ENCODE assay signal across 2 cellular contexts in the genomic region with DNA sequence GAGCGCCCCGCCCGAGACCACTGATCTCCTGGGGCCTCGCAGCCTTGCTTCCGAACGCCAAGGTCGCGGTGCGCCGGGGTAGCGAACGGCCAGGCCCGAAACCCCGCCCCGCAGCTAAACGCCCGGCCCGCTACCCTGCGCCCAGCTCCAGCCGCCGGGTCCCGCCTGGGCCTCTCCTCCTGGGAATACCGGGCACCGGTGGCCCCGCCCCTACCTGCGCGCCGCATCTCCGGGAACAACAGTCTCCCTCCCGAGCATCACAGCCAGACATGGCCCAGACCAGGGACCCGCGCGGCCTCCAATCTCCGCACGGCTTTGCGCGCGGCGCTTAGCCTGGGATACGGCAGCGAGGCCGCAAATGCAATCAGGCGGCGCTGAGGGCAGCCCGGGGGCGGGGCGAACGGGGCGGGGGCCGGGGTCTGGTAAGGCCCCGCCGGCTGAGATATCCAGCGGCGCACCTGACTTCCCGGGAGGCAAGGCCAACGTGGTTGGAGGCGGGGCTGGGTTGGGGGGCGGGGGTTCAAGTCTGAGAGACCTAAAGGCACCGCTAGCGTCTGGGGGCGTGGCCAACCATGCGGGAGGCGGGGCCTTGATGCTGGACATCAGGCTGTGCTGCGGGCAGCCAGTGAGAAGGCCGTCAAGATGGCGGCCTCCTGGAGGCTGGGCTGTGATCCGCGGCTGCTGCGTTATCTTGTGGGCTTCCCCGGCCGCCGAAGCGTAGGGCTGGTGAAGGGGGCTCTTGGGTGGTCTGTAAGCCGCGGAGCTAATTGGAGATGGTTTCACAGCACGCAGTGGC.
TF ChIP-seq lines count a peak whose summit lies in the region.

A gene with protein sequence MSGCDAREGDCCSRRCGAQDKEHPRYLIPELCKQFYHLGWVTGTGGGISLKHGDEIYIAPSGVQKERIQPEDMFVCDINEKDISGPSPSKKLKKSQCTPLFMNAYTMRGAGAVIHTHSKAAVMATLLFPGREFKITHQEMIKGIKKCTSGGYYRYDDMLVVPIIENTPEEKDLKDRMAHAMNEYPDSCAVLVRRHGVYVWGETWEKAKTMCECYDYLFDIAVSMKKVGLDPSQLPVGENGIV (minus strand): TSS at position 366 of the 796 bp plus-strand sequence. CDS start 95 bp downstream, at position 271.
Gene PDHX, plus strand, starts transcription at position 605 of the 796 bp plus-strand sequence. Its CDS starts 38 bp downstream, at position 643.

TF ChIP-seq in IMR-90, 13 proteins besides CTCF, POLR2A, EP300 and RAD21:
- peak; percentile 87; the same call in 1 of the 2 replicates for TF ChIP-seq MAZ (IDR thresholded peaks at IDR 0.05; ENCODE audit: borderline replicate concordance, low read depth, low read length)
- TF ChIP-seq USF2 (IDR thresholded peaks at IDR 0.05; ENCODE audit: low read depth, low read length): peak; percentile 43
- TF ChIP-seq MXI1 (IDR thresholded peaks at IDR 0.05; ENCODE audit: borderline replicate concordance, low read depth, low read length): peak; percentile 74; the same call in 1 of the 2 replicates
- no peak for TF ChIP-seq CHD1 (IDR thresholded peaks at IDR 0.05; ENCODE audit: low read depth, low read length)

TF ChIP-seq in endothelial cell of umbilical vein, 7 proteins besides CTCF, POLR2A, EP300 and RAD21:
- TF ChIP-seq POLR2AphosphoS5 (IDR thresholded peaks at IDR 0.05; ENCODE audit: insufficient read depth, low read depth, low read length) (peak; percentile 85), EZH2 (IDR thresholded peaks at IDR 0.05; ENCODE audit: borderline replicate concordance, low read depth, low read length, severe bottlenecking) (no peak)
- TF ChIP-seq, protein P1, sequence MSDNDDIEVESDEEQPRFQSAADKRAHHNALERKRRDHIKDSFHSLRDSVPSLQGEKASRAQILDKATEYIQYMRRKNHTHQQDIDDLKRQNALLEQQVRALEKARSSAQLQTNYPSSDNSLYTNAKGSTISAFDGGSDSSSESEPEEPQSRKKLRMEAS (IDR thresholded peaks at IDR 0.05; ENCODE audit: insufficient read depth, insufficient read length): peak; percentile 39
TF ChIP-seq in endothelial cell of umbilical vein: peak in this region for 2.
